Comparison of ENCODE assay signal across 11 cellular contexts in genomic region chr11:61728940-61729219, GRCh38. TPM values are rescaled to one million over a fixed set of nuclear protein-coding genes. Genes with fewer than 3 reads are reported as not detected.
DNase-seq lines count a peak whose midpoint lies in the region; ATAC-seq, FAIRE-seq and TF ChIP-seq lines count a peak whose summit lies in the region.
"Had no signal": no experiment of that assay in that cellular context is flagged by ENCODE, and none has a peak within 500 bp of the region (broad histone marks: within the 10 kb centered on the region; RNA-seq: fewer than 3 reads in every experiment).

No MANE protein-coding gene starts in this region.

- DNase-seq in AG20443 (ENCODE audit: low spot score) (peak; percentile 84), H54 (ENCODE audit: insufficient read length, low spot score) (peak; percentile 95), keratinocyte (ENCODE audit: low read depth, low spot score) (peak; percentile 44), caudate nucleus (lab: John Stamatoyannopoulos, UW) (no peak)
- DNase-seq in activated CD4-positive, alpha-beta memory T cell treated with anti-CD3 and anti-CD28 coated beads for 36 hours: peak; percentile 17
- DNase-seq: NCI-H1048, tibial artery had no signal

- ATAC-seq in HG03039 (IDR thresholded peaks at IDR 0.05; ENCODE audit: unreplicated experiment) (no peak), HG02884 (IDR thresholded peaks at IDR 0.05; ENCODE audit: unreplicated experiment) (no peak), GM21526 (IDR thresholded peaks at IDR 0.05; ENCODE audit: low FRiP score, unreplicated experiment) (no peak)

- H3K27me3 Mint-ChIP-seq in activated CD4-positive, alpha-beta memory T cell treated with anti-CD3 and anti-CD28 coated beads for 36 hours: no peaks in the 10 kb centered on the region

- H3K9me3 Mint-ChIP-seq in activated CD4-positive, alpha-beta memory T cell treated with anti-CD3 and anti-CD28 coated beads for 36 hours: no peaks in the 10 kb centered on the region
- H3K9me3 Mint-ChIP-seq: T-helper 2 cell treated with Interferon-gamma antibody and Interleukin-4, amounts not matched to agents 5 μg/mL and 100 μg/mL, for 36 hours had no signal

- H3K9me1 ChIP-seq in keratinocyte (ENCODE audit: control insufficient read depth, extremely low read depth, insufficient read depth, low read length): no peaks in the 10 kb centered on the region

- H3K27ac Mint-ChIP-seq in activated CD4-positive, alpha-beta memory T cell treated with anti-CD3 and anti-CD28 coated beads for 36 hours: no peak overlapping the region
- H3K27ac Mint-ChIP-seq: T-helper 2 cell treated with Interferon-gamma antibody and Interleukin-4, amounts not matched to agents 5 μg/mL and 100 μg/mL, for 36 hours had no signal

- no peak overlapping the region for H3K4me3 ChIP-seq in keratinocyte (ENCODE audit: control insufficient read depth in 2 of 3, extremely low read depth in 1 of 3, insufficient read depth in 2 of 3, low read depth in 1 of 3, low read length in 3 of 3)
- H3K4me3 ChIP-seq: tibial artery had no signal

- no peaks in the 10 kb centered on the region for H3K79me2 ChIP-seq in keratinocyte (ENCODE audit: control insufficient read depth, insufficient read depth, low read length)

- peaks cover 2% of the 10 kb centered on the region for H3K4me1 Mint-ChIP-seq in activated CD4-positive, alpha-beta memory T cell treated with anti-CD3 and anti-CD28 coated beads for 36 hours (ENCODE audit: low read depth)

- TF ChIP-seq CTCF in keratinocyte (optimal IDR thresholded peaks at IDR 0.05 in 1 of 3, IDR thresholded peaks at IDR 0.05 in 1 of 3, conservative IDR thresholded peaks at IDR 0.05 in 1 of 3; ENCODE audit: extremely low read depth in 1 of 3, insufficient read depth in 2 of 3, low read length in 3 of 3): no peak

- H3K27ac ChIP-seq in keratinocyte (ENCODE audit: control insufficient read depth, insufficient read depth, low read length): no peak overlapping the region
- no peak overlapping the region for H3K27ac ChIP-seq in caudate nucleus (ENCODE audit: low read depth, low read length)
- H3K27ac ChIP-seq: tibial artery had no signal

- peaks cover 70% of the 10 kb centered on the region for H3K27me3 ChIP-seq in keratinocyte (ENCODE audit: control insufficient read depth, extremely low read depth, insufficient read depth, low read length)
- H3K27me3 ChIP-seq: tibial artery had no signal

- no peaks in the 10 kb centered on the region for H3K36me3 ChIP-seq in keratinocyte (ENCODE audit: control insufficient read depth in 2 of 2, extremely low read depth in 1 of 2, insufficient read depth in 2 of 2, low read length in 2 of 2)

- no peak overlapping the region for H3K4me2 ChIP-seq in keratinocyte (ENCODE audit: control insufficient read depth, extremely low read depth, insufficient read depth, low read depth, low read length)

- TF ChIP-seq POLR2A in H54 (IDR thresholded peaks at IDR 0.05; ENCODE audit: low read depth, low read length): no peak

- dilution Hi-C loops in keratinocyte (cut with MboI; ENCODE audit: extremely low pct_ligation_motif_present, low sequenced_read_pairs): no loop called here

- intact Hi-C loops in activated CD4-positive, alpha-beta memory T cell treated with anti-CD3 and anti-CD28 coated beads for 36 hours (cut with micrococcal nuclease): no loop called here

- H3K9ac ChIP-seq in keratinocyte (ENCODE audit: control insufficient read depth, extremely low read depth, insufficient read depth, low read length): no peak overlapping the region

- CTCF ChIA-PET in activated CD4-positive, alpha-beta memory T cell treated with anti-CD3 and anti-CD28 coated beads for 36 hours (lab: Charles Lee): no interaction called here

- no peaks in the 10 kb centered on the region for H3K9me3 ChIP-seq in keratinocyte (ENCODE audit: control insufficient read depth, low read depth, low read length)
- H3K9me3 ChIP-seq: tibial artery had no signal

- peaks cover 18% of the 10 kb centered on the region for H3K4me1 ChIP-seq in keratinocyte (ENCODE audit: control insufficient read depth, extremely low read depth, insufficient read depth, low read length)

- POLR2A ChIA-PET in activated CD4-positive, alpha-beta memory T cell treated with anti-CD3 and anti-CD28 coated beads for 36 hours (lab: Charles Lee): no interaction called here

- H3K36me3 Mint-ChIP-seq in activated CD4-positive, alpha-beta memory T cell treated with anti-CD3 and anti-CD28 coated beads for 36 hours: no peaks in the 10 kb centered on the region

- H4K20me1 ChIP-seq in keratinocyte (ENCODE audit: control insufficient read depth, extremely low read depth, insufficient read depth, low read length): peaks cover 19% of the 10 kb centered on the region

- FAIRE-seq in H54 (lab: Jason Lieb, UNC) (peak; percentile 33), keratinocyte (lab: Jason Lieb, UNC) (no peak)

- H3K4me3 Mint-ChIP-seq in activated CD4-positive, alpha-beta memory T cell treated with anti-CD3 and anti-CD28 coated beads for 36 hours: no peak overlapping the region
- H3K4me3 Mint-ChIP-seq: T-helper 2 cell treated with Interferon-gamma antibody and Interleukin-4, amounts not matched to agents 5 μg/mL and 100 μg/mL, for 36 hours had no signal

- H2AFZ ChIP-seq in keratinocyte (ENCODE audit: control insufficient read depth, low read length): no peak overlapping the region

RNA-seq across cellular contexts. Expression of gene MYRF, which starts 23.6 kb away (rescaled TPM):
- total RNA-seq in activated CD4-positive, alpha-beta memory T cell treated with anti-CD3 and anti-CD28 coated beads for 36 hours: 1 to 10 TPM; 1.2 to 1.4 TPM
- 0.14 to 0.24 TPM (median 0.24 TPM) in 3 replicates for polyA plus RNA-seq in keratinocyte
- polyA plus RNA-seq in keratinocyte (2011; ENCODE audit: low read depth): 0.07 TPM
- polyA plus RNA-seq in keratinocyte (2011; cell fraction: cytosol; rRNA removed): 0.13 and 0.17 TPM in 2 replicates
- polyA plus RNA-seq in keratinocyte (2011; cell fraction: nucleus; rRNA removed): 0.50 and 0.79 TPM in 2 replicates
- polyA plus RNA-seq in keratinocyte (2012; ENCODE audit: low replicate concordance): 0.24 and 0.39 TPM in 2 replicates
- polyA minus RNA-seq in keratinocyte: 0.19 to 1.1 TPM (median 0.20 TPM) in 3 replicates
- polyA minus RNA-seq in keratinocyte (2011; cell fraction: cytosol; rRNA and poly(A)+ RNA removed): 0.96 TPM
- 0.47 and 0.53 TPM in 2 replicates for polyA minus RNA-seq in keratinocyte (2011; cell fraction: nucleus; rRNA and poly(A)+ RNA removed)

RNA-seq across cellular contexts. Expression of gene DAGLA, which starts 48.7 kb away (rescaled TPM):
- total RNA-seq in activated CD4-positive, alpha-beta memory T cell treated with anti-CD3 and anti-CD28 coated beads for 36 hours: under 1 TPM; 0.12 to 0.15 TPM
- 0.03 to 0.08 TPM (median 0.04 TPM) in 3 replicates for polyA plus RNA-seq in keratinocyte
- polyA plus RNA-seq in keratinocyte (2011; ENCODE audit: low read depth): not detected
- 0.04 TPM in 2 replicates for polyA plus RNA-seq in keratinocyte (2011; cell fraction: cytosol; rRNA removed)
- 0.20 and 0.23 TPM in 2 replicates for polyA plus RNA-seq in keratinocyte (2011; cell fraction: nucleus; rRNA removed)
- 0.14 TPM in 1 of 2 replicates, not detected in the other for polyA plus RNA-seq in keratinocyte (2012; ENCODE audit: low replicate concordance)
- polyA minus RNA-seq in keratinocyte: 0.07 to 0.26 TPM (median 0.10 TPM) in 3 replicates
- polyA minus RNA-seq in keratinocyte (2011; cell fraction: cytosol; rRNA and poly(A)+ RNA removed): 0.58 TPM
- 0.31 and 0.42 TPM in 2 replicates for polyA minus RNA-seq in keratinocyte (2011; cell fraction: nucleus; rRNA and poly(A)+ RNA removed)

Comparison
In these comparisons a context has a peak if more than half of its experiments do, and no peak if none do; other contexts are left out.
1. DNase-seq: peak in AG20443 (single experiment), H54 (single experiment), activated CD4-positive, alpha-beta memory T cell treated with anti-CD3 and anti-CD28 coated beads for 36 hours (single experiment) and keratinocyte (single experiment); none in caudate nucleus (0 of 61).